ENCODE assay signal across 8 cellular contexts in the genomic region with DNA sequence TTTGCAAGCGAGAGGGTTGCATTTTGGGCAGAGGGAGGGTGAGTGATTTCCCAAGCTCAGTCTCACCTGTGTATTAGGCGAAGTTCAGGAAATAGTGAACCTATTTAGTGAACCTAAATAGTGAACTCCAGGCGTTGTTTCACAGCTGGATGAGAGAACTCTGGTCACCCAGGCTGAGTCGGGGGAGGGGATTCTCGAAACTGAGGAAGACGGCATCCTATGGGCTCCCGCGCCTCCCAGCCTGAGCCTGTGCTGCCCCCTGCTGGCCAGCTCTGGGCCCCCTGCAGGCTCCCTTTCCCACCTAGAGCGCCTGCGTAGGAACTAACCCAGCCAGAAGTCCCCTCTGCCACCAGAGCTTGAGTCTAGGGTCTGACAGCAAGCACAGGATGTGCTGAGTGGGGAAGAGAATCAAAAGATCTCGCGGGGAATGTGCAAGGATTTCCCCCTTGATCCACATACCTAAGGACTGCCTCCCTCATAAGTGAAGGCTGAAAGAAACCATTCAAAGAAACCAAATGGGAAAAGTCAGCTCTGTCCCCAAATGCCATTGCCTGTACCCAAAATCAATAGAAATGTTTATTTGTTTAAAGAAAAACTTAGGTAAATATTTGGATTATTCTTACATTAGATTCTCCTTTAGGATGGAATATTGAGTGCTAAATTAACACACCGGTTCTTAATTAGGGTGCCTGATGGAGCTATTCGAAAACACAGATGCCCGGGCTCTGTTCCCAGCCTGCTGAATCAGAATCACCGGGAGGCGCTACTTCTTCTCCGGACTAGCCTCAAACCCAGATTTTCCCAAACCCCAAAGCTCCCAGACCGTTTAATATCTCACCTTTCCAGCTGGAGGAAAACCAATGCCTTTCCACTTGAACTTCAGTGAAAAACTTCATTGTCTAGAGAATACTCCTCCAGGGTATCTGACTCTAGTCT. TPM values are rescaled to one million over a fixed set of nuclear protein-coding genes. Genes with fewer than 3 reads are reported as not detected.
A peak's percentile ranks its signal among the peaks of the same experiment; 100 is the strongest.
DNase-seq lines count a peak whose midpoint lies in the region; ATAC-seq and TF ChIP-seq lines count a peak whose summit lies in the region.

No MANE protein-coding gene starts in this region.

- no peaks in the 10 kb centered on the region for H3K4me1 ChIP-seq in left lung

- H3K27me3 ChIP-seq in left lung: peaks cover 0 to 22% of the 10 kb centered on the region in 2 donors

- DNase-seq in GDM1 (lab: John Stamatoyannopoulos, UW): peak; percentile 21
- peak; percentile 9 for DNase-seq in NCI-H2196 treated with DMSO at 0.1 percent for 48 hours (lab: John Stamatoyannopoulos, UW; ENCODE audit: unreplicated experiment)
- DNase-seq in activated CD4-positive, alpha-beta T cell treated with anti-CD3 and anti-CD28 coated beads for 1 hour: peak; percentile 69
- DNase-seq in central memory CD8-positive, alpha-beta T cell (ENCODE audit: low spot score in 2 of 2): peak; percentile 47 to 69
- DNase-seq in left lung: peak; percentile 62 to 92
- peak; percentile 58 to 62 (median 58) for DNase-seq in stimulated activated CD4-positive, alpha-beta T cell treated with anti-CD3 and anti-CD28 coated beads, TNF-alpha, amount 100 ng/mL, for 4 hours (ENCODE audit: low read depth in 3 of 3)

- no peak overlapping the region for H3K27ac Mint-ChIP-seq in central memory CD8-positive, alpha-beta T cell (ENCODE audit: low read depth)

- no peaks in the 10 kb centered on the region for H3K36me3 ChIP-seq in left lung

- H3K9me3 Mint-ChIP-seq in central memory CD8-positive, alpha-beta T cell: no peaks in the 10 kb centered on the region

- TF ChIP-seq CTCF in left lung (IDR thresholded peaks at IDR 0.05): peak; percentile 89 to 93

- no peak overlapping the region for H3K27ac ChIP-seq in left lung

- intact Hi-C loops in left lung (cut with DNase I): loop anchor here in 1 of 2 donors (10.0 kb wide), 1 partner anchor 196 kb away; no protein-coding TSS in a partner anchor

- no peaks in the 10 kb centered on the region for H3K36me3 Mint-ChIP-seq in central memory CD8-positive, alpha-beta T cell (ENCODE audit: insufficient read depth)

- ATAC-seq in HG02763 (IDR thresholded peaks at IDR 0.05; ENCODE audit: unreplicated experiment): peak; percentile 55
- peak; percentile 84 for ATAC-seq in central memory CD8-positive, alpha-beta T cell (replicated peaks; ENCODE audit: extremely low read depth, poor library complexity, severe bottlenecking)
- ATAC-seq in left lung: peak; percentile 99
- ATAC-seq in HG03135 (IDR thresholded peaks at IDR 0.05; ENCODE audit: unreplicated experiment): no peak

- no peaks in the 10 kb centered on the region for H3K4me1 Mint-ChIP-seq in central memory CD8-positive, alpha-beta T cell

- peaks cover 59% of the 10 kb centered on the region for H3K27me3 Mint-ChIP-seq in central memory CD8-positive, alpha-beta T cell

- no peaks in the 10 kb centered on the region for H3K9me3 ChIP-seq in left lung

- H3K4me3 Mint-ChIP-seq in central memory CD8-positive, alpha-beta T cell: no peak overlapping the region

- no peak overlapping the region for H3K4me3 ChIP-seq in left lung

RNA-seq across cellular contexts. Expression of a gene that starts 14.8 kb away (rescaled TPM):
- total RNA-seq in left lung: 10 to 100 TPM in 1 of 2 donors, 1 to 10 TPM in 1; 7.9 to 12.0 TPM

RNA-seq across cellular contexts. Expression of a gene that starts 34.3 kb away (rescaled TPM):
- total RNA-seq in left lung: under 1 TPM in 1 of 2 donors, not detected in 1; 0.18 TPM

Comparison
In these comparisons a context has a peak if more than half of its experiments do, and no peak if none do; other contexts are left out.
1. DNase-seq: peak in every context shown above with its lines; median percentile 77 in left lung; 69 in activated CD4-positive, alpha-beta T cell treated with anti-CD3 and anti-CD28 coated beads for 1 hour; 58 in central memory CD8-positive, alpha-beta T cell; 58 in stimulated activated CD4-positive, alpha-beta T cell treated with anti-CD3 and anti-CD28 coated beads, TNF-alpha, amount 100 ng/mL, for 4 hours; 21 in GDM1; 9 in NCI-H2196 treated with DMSO at 0.1 percent for 48 hours.